22 cellular contexts compared by ENCODE assay signal in the genomic region with DNA sequence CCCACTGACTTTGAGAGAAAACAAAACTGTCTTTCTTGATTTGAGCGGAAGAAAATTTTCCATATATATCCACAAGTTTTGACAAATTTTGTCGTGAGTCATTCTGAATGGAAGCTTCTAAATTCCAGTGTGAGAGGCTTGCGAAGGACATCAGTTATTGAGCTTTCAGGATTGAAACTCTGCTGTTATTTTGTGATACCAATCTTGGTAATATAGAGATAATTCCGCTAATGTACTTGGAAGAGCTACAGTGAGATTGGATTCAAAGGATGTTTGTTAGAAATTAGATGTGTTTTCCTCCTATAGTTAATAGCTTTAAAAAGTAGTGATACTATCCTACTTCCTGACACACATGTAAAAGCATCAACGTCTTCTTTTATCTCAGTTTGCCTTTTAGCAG.
"Had no signal": no experiment of that assay in that cellular context is flagged by ENCODE, and none has a peak within 500 bp of the region (broad histone marks: within the 10 kb centered on the region; RNA-seq: fewer than 3 reads in every experiment).

No MANE protein-coding gene starts in this region.

- DNase-seq: NCI-H1092, NCI-H1105 treated with DMSO at 0.1 percent for 48 hours, NCI-H1417 treated with DMSO at 0.1 percent for 48 hours, NCI-H146, NCI-H1694 treated with DMSO at 0.1 percent for 48 hours, NCI-H1930, NCI-H2081, NCI-H2171, NCI-H226, NCI-H446, NCI-H510A, NCI-H524 treated with DMSO at 0.1 percent for 48 hours, NCI-H69, NCI-H774, SHP77, T-helper 1 cell, T-helper 17 cell had no signal

- H3K36me3 Mint-ChIP-seq: IgD-negative memory B cell had no signal

- H3K4me2 ChIP-seq: KMS-11 had no signal

- ATAC-seq: K562, T-helper 17 cell had no signal

- H3K27ac Mint-ChIP-seq: IgD-negative memory B cell, T-helper 17 cell had no signal

- H3K4me1 Mint-ChIP-seq: IgD-negative memory B cell, T-helper 17 cell had no signal

- H3K4me3 Mint-ChIP-seq: IgD-negative memory B cell, T-helper 17 cell had no signal

- H3K4me3 ChIP-seq: K562 had no signal

- H3K9me3 Mint-ChIP-seq: IgD-negative memory B cell had no signal

- H3K9ac ChIP-seq: KMS-11 had no signal

- H3K27ac ChIP-seq: HL-60, KMS-11, RWPE1 had no signal
